Comparison of ENCODE assay signal across 8 cellular contexts in the genomic region with DNA sequence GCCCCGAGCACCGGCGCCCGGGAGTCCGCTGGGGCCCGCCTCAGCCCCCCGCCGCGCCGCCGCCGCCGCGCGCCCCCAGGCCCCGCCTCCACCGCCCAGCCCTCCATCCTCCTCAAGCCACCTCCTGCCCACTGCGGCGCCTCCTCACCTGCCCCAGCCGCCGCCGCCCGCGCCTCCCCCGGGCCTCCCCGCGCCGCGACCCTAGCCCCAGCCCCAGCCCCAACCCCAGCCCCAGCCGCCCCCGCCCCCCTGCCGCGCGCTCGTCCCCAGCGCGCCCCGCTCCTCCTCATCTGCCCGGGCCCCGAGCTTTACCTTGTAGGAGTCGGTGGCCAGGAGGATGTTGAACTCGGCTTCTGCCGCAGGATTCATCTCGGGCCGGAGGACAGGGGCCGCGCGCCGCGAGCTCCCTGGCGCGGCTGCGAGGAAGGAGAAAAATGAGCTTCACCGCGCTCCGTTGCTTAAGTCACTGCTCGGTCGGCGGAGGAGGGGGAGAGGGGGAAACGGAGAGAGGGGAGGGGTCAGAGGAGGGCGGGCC. TPM values are rescaled to one million over a fixed set of nuclear protein-coding genes. Genes with fewer than 3 reads are reported as not detected.
DNase-seq lines count a peak whose midpoint lies in the region; ATAC-seq lines count a peak whose summit lies in the region.

A gene (minus strand): TSS at position 468 of the 535 bp plus-strand sequence. CDS start 99 bp downstream, at position 369.

- ATAC-seq in HG02610 (IDR thresholded peaks at IDR 0.05; ENCODE audit: unreplicated experiment), result peak; percentile 14
- ATAC-seq in HG03460 (IDR thresholded peaks at IDR 0.05; ENCODE audit: unreplicated experiment), result no peak

- peaks cover 45% of the 10 kb centered on the region for H3K4me1 Mint-ChIP-seq in activated naive CD4-positive, alpha-beta T cell treated with anti-CD3 and anti-CD28 coated beads, Interleukin-2, amount 10 ng/mL, durations not matched to agents 7 days and 5 days

- H3K27ac Mint-ChIP-seq in activated naive CD4-positive, alpha-beta T cell treated with anti-CD3 and anti-CD28 coated beads, Interleukin-2, amount 10 ng/mL, durations not matched to agents 7 days and 5 days, result peak within 1 kb of the TSS; percentile 99

- DNase-seq in NCI-H1417 (lab: John Stamatoyannopoulos, UW), result peak; percentile 67 to 92 (median 88)
- DNase-seq in NCI-H1417 treated with DMSO at 0.1 percent for 48 hours (lab: John Stamatoyannopoulos, UW), result no peak
- peak; percentile 3 for DNase-seq in NCI-H345 treated with DMSO at 0.1 percent for 48 hours (lab: John Stamatoyannopoulos, UW; ENCODE audit: unreplicated experiment)
- DNase-seq in activated naive CD4-positive, alpha-beta T cell treated with anti-CD3 and anti-CD28 coated beads, Interleukin-2, amount 10 ng/mL, durations not matched to agents 7 days and 5 days, result peak; percentile 72
- DNase-seq in cardiac septum (ENCODE audit: low spot score), result peak; percentile 80
- no peak for DNase-seq in pulmonary artery endothelial cell (ENCODE audit: low read depth, low spot score)

- H3K36me3 Mint-ChIP-seq in activated naive CD4-positive, alpha-beta T cell treated with anti-CD3 and anti-CD28 coated beads, Interleukin-2, amount 10 ng/mL, durations not matched to agents 7 days and 5 days, result peaks cover 6% of the 10 kb centered on the region

- intact Hi-C loops in cardiac septum (cut with DNase I), result loop anchor here (1.0 to 10.0 kb wide), 5 partner anchors 67 to 220 kb away; no protein-coding TSS in a partner anchor

- no peaks in the 10 kb centered on the region for H3K27me3 Mint-ChIP-seq in activated naive CD4-positive, alpha-beta T cell treated with anti-CD3 and anti-CD28 coated beads, Interleukin-2, amount 10 ng/mL, durations not matched to agents 7 days and 5 days

- CTCF ChIA-PET in activated naive CD4-positive, alpha-beta T cell treated with anti-CD3 and anti-CD28 coated beads, Interleukin-2, amount 10 ng/mL, durations not matched to agents 7 days and 5 days (lab: Charles Lee), result interaction anchor here (0.6 to 1.1 kb wide), 3 partner anchors 60 to 180 kb away, joined by 3 read pairs; no protein-coding TSS in a partner anchor

- H3K4me3 Mint-ChIP-seq in activated naive CD4-positive, alpha-beta T cell treated with anti-CD3 and anti-CD28 coated beads, Interleukin-2, amount 10 ng/mL, durations not matched to agents 7 days and 5 days, result peak within 1 kb of the TSS; percentile 96

- no peaks in the 10 kb centered on the region for H3K9me3 Mint-ChIP-seq in activated naive CD4-positive, alpha-beta T cell treated with anti-CD3 and anti-CD28 coated beads, Interleukin-2, amount 10 ng/mL, durations not matched to agents 7 days and 5 days

RNA-seq across cellular contexts. Expression of the gene that starts here (rescaled TPM):
- total RNA-seq in cardiac septum, result 121 TPM
- total RNA-seq in pulmonary artery endothelial cell, result 278 and 408 TPM in 2 replicates

Comparison
In these comparisons a context has a peak if more than half of its experiments do, and no peak if none do; other contexts are left out.
1. DNase-seq: peak in NCI-H1417 (3 of 3), NCI-H345 treated with DMSO at 0.1 percent for 48 hours (single experiment), activated naive CD4-positive, alpha-beta T cell treated with anti-CD3 and anti-CD28 coated beads, Interleukin-2, amount 10 ng/mL, durations not matched to agents 7 days and 5 days (single experiment) and cardiac septum (single experiment); none in NCI-H1417 treated with DMSO at 0.1 percent for 48 hours (single experiment) and pulmonary artery endothelial cell (single experiment).